In genomic region chr14:68404652-68405183, GRCh38 we compare ENCODE assay signal across 12 cellular contexts.
DNase-seq lines count a peak whose midpoint lies in the region; ATAC-seq and TF ChIP-seq lines count a peak whose summit lies in the region.
"Had no signal": no experiment of that assay in that cellular context is flagged by ENCODE, and none has a peak within 500 bp of the region (broad histone marks: within the 10 kb centered on the region; RNA-seq: fewer than 3 reads in every experiment).

No MANE protein-coding gene starts in this region.

- no peaks in the 10 kb centered on the region for H3K9me2 ChIP-seq in OCI-LY7 (ENCODE audit: insufficient read depth, low read length)

- no peaks in the 10 kb centered on the region for H3K36me3 Mint-ChIP-seq in dendritic cell treated with granulocyte-macrophage colony-stimulating factor and Interleukin-4, amounts not matched to agents 40 ng/mL and 50 ng/mL, for 4 days (ENCODE audit: low read depth)

- intact Hi-C loops in OCI-LY7 (cut with micrococcal nuclease; ENCODE audit: unreplicated experiment) = no loop called here
- intact Hi-C loops in dendritic cell treated with granulocyte-macrophage colony-stimulating factor and Interleukin-4, amounts not matched to agents 40 ng/mL and 50 ng/mL, for 4 days (cut with micrococcal nuclease) = loop anchor here (5.0 kb wide), 1 partner anchor 37 kb away; no protein-coding TSS in a partner anchor

- peaks cover 73% of the 10 kb centered on the region for H3K4me1 ChIP-seq in OCI-LY7 (ENCODE audit: insufficient read depth, low read length, poor library complexity, severe bottlenecking)

- peak overlapping the region; percentile 48 for H3K27ac Mint-ChIP-seq in dendritic cell treated with granulocyte-macrophage colony-stimulating factor and Interleukin-4, amounts not matched to agents 40 ng/mL and 50 ng/mL, for 4 days

- CTCF ChIA-PET in OCI-LY7 (lab: Charles Lee; ENCODE audit: unreplicated experiment) = no interaction called here

- DNase-seq in activated CD4-positive, CD25-positive, alpha-beta regulatory T cell treated with anti-CD3 and anti-CD28 coated beads, Interleukin-2, amount 50 U/mL, for 72 hours = no peak
- DNase-seq in OCI-LY7 (ENCODE audit: low spot score) (peak; percentile 14), ureter (ENCODE audit: low spot score) (no peak), SKM-1 (lab: John Stamatoyannopoulos, UW; ENCODE audit: unreplicated experiment) (no peak)
- DNase-seq: adrenal gland, NCI-H187, SJCRH30 had no signal

- peak overlapping the region; percentile 19 for H3K4me2 ChIP-seq in OCI-LY7 (ENCODE audit: low read length)

- no peak overlapping the region for H3K4me3 ChIP-seq in OCI-LY7 (ENCODE audit: low read depth, low read length, poor library complexity, severe bottlenecking)
- H3K4me3 ChIP-seq in skin epidermis = no peak overlapping the region
- H3K4me3 ChIP-seq: A549, adrenal gland, SJCRH30 had no signal

- H3K27me3 Mint-ChIP-seq in dendritic cell treated with granulocyte-macrophage colony-stimulating factor and Interleukin-4, amounts not matched to agents 40 ng/mL and 50 ng/mL, for 4 days = no peaks in the 10 kb centered on the region

- BruUV-seq in OCI-LY7 (replicated peaks; lab: Mats Ljungman, UMichigan) = no TSS peak

- no peak for TF ChIP-seq CTCF in OCI-LY7 (conservative IDR thresholded peaks at IDR 0.05; ENCODE audit: low read length)

- peak; percentile 57 to 68 for ATAC-seq in activated CD4-positive, CD25-positive, alpha-beta regulatory T cell treated with anti-CD3 and anti-CD28 coated beads, Interleukin-2, amount 50 U/mL, for 24 hours
- ATAC-seq in GM21786 (IDR thresholded peaks at IDR 0.05; ENCODE audit: unreplicated experiment) = no peak
- ATAC-seq: A549 had no signal

- H4K20me1 ChIP-seq in OCI-LY7 (ENCODE audit: insufficient read depth, low read length) = no peaks in the 10 kb centered on the region

- peaks cover 40% of the 10 kb centered on the region for H3K4me1 Mint-ChIP-seq in dendritic cell treated with granulocyte-macrophage colony-stimulating factor and Interleukin-4, amounts not matched to agents 40 ng/mL and 50 ng/mL, for 4 days (ENCODE audit: low read depth)

- peak overlapping the region; percentile 23; the same call in 1 of the 2 replicates for H2AFZ ChIP-seq in OCI-LY7 (ENCODE audit: low read length)

- H3K27ac ChIP-seq in OCI-LY7 (ENCODE audit: low read depth, low read length, poor library complexity, severe bottlenecking) (no peak overlapping the region), skin epidermis (peak overlapping the region in 17 of 21 experiments; percentile 28 to 77 (median 53))
- H3K27ac ChIP-seq: SJCRH30 had no signal

- no peaks in the 10 kb centered on the region for H3K36me3 ChIP-seq in OCI-LY7 (ENCODE audit: insufficient read depth, low read length)
- H3K36me3 ChIP-seq: adrenal gland, SJCRH30 had no signal

- POLR2A ChIA-PET in OCI-LY7 (lab: Charles Lee) = interaction anchor here (0.8 to 1.7 kb wide), 3 partner anchors 28 to 69 kb away, joined by 3 to 4 read pairs (median 3); no protein-coding TSS in a partner anchor

- H3K9me3 Mint-ChIP-seq in dendritic cell treated with granulocyte-macrophage colony-stimulating factor and Interleukin-4, amounts not matched to agents 40 ng/mL and 50 ng/mL, for 4 days = no peaks in the 10 kb centered on the region

- no peaks in the 10 kb centered on the region for H3K9me3 ChIP-seq in OCI-LY7 (ENCODE audit: low read length)
- H3K9me3 ChIP-seq: A549, adrenal gland, SJCRH30 had no signal

- no peaks in the 10 kb centered on the region for H3K79me2 ChIP-seq in OCI-LY7 (ENCODE audit: insufficient read depth, low read depth, low read length)

- H3K4me3 Mint-ChIP-seq in dendritic cell treated with granulocyte-macrophage colony-stimulating factor and Interleukin-4, amounts not matched to agents 40 ng/mL and 50 ng/mL, for 4 days = no peak overlapping the region
